9 cellular contexts compared by ENCODE assay signal in the genomic region with DNA sequence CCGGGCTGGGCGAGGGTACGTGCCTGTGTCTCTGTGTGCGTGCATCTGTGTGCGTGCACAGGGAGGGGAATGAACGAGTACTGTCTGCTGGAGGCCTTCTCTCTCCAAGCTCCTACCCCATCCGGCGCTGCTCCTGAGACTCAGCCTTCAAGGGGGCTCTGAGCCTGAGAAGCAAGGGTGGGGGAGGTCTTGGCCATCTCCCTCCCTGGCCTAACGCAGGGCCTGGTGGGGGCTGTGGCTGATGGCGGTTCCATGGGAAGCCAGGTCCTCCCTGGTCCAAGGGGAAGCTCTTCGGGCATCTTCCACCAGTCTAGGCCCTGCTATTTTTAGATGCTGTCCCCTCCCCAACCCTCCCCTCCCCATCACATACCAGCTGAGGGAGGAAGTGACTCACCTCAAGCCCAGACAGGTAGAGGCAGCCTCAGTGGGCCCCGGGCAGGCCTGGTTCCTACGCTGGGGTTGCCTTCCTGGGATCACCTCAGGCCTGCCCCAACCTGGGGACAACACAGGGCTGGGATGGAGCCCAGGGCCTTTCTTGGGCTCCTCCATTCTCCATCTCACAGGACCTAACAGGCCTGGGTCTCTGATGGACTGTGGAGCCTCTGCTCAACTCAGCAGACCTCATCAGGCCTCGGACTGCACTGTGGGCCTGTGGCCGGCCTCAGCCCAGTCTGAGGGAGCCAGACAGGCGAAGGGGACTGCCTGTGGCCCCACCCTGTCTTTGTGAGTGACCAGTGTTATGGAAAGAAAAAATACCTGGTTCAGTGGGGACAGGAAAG. TPM values are rescaled to one million over a fixed set of nuclear protein-coding genes. Genes with fewer than 3 reads are reported as not detected.
DNase-seq lines count a peak whose midpoint lies in the region; ATAC-seq and TF ChIP-seq lines count a peak whose summit lies in the region.
"Had no signal": no experiment of that assay in that cellular context is flagged by ENCODE, and none has a peak within 500 bp of the region (broad histone marks: within the 10 kb centered on the region; RNA-seq: fewer than 3 reads in every experiment).

No MANE protein-coding gene starts in this region.

- H2AFZ ChIP-seq in ACC112 (ENCODE audit: low read length, unreplicated experiment) (no peak overlapping the region), PC-3 (ENCODE audit: low read length) (no peak overlapping the region), mesenchymal stem cell (ENCODE audit: low read depth, low read length) (no peak overlapping the region)

- H3K9ac ChIP-seq in PC-3 (ENCODE audit: low read length) (no peak overlapping the region), mesenchymal stem cell (ENCODE audit: low read length) (no peak overlapping the region)

- intact Hi-C loops in PC-3 (cut with micrococcal nuclease) = no loop called here
- intact Hi-C loops in dorsolateral prefrontal cortex (cut with DNase I) = loop anchor here in 1 of 2 donors (5.0 kb wide), 1 partner anchor 100 kb away; no protein-coding TSS in a partner anchor

- peak overlapping the region; percentile 90 for H3K27ac Mint-ChIP-seq in activated T-helper 17 cell treated with anti-CD3 and anti-CD28 coated beads, Interleukin-2, amount 50 U/mL, for 72 hours

- H3K4me3 Mint-ChIP-seq in activated T-helper 17 cell treated with anti-CD3 and anti-CD28 coated beads, Interleukin-2, amount 50 U/mL, for 72 hours = peak overlapping the region; percentile 90

- H3K4me1 Mint-ChIP-seq in activated T-helper 17 cell treated with anti-CD3 and anti-CD28 coated beads, Interleukin-2, amount 50 U/mL, for 72 hours = peaks cover 21% of the 10 kb centered on the region

- CTCF ChIA-PET in PC-3 (lab: Charles Lee) = no interaction called here

- H2BK5ac ChIP-seq in mesenchymal stem cell (ENCODE audit: low read depth, low read length, poor library complexity, severe bottlenecking) = no peak overlapping the region

- POLR2A ChIA-PET in PC-3 (lab: Charles Lee; ENCODE audit: unreplicated experiment) = no interaction called here

- H2AK5ac ChIP-seq in mesenchymal stem cell (ENCODE audit: low read length, severe bottlenecking) = peak overlapping the region; percentile 93

- H3K9me3 ChIP-seq in PC-3 (ENCODE audit: low read length) (no peaks in the 10 kb centered on the region), mesenchymal stem cell (ENCODE audit: control insufficient read depth, low read length) (no peaks in the 10 kb centered on the region)

- H2BK12ac ChIP-seq in mesenchymal stem cell (ENCODE audit: low read length in 2 of 2) = peak overlapping the region; percentile 100

- peak overlapping the region; percentile 100 for H4K91ac ChIP-seq in mesenchymal stem cell (ENCODE audit: low read length)

- H3K4me2 ChIP-seq in PC-3 (ENCODE audit: low read length) = no peak overlapping the region
- no peak overlapping the region for H3K4me2 ChIP-seq in mesenchymal stem cell (ENCODE audit: low read length, poor library complexity, severe bottlenecking)

- H3K4me1 ChIP-seq in ACC112 (ENCODE audit: control insufficient read depth, insufficient read depth, low read length, unreplicated experiment) (peaks cover 49% of the 10 kb centered on the region), PC-3 (ENCODE audit: insufficient read depth, low read length) (peaks cover 43% of the 10 kb centered on the region), mesenchymal stem cell (ENCODE audit: control insufficient read depth, insufficient read depth, low read depth, low read length) (peaks cover 48% of the 10 kb centered on the region)

- H2BK120ac ChIP-seq in mesenchymal stem cell (ENCODE audit: low read depth, low read length) = peak overlapping the region; percentile 100

- H3K36me3 ChIP-seq in ACC112 (ENCODE audit: insufficient read depth, low read length) = no peaks in the 10 kb centered on the region
- H3K36me3 ChIP-seq in PC-3 (ENCODE audit: low read depth, low read length) = no peaks in the 10 kb centered on the region
- no peaks in the 10 kb centered on the region for H3K36me3 ChIP-seq in mesenchymal stem cell (ENCODE audit: control insufficient read depth in 1 of 2, insufficient read depth in 2 of 2, low read depth in 1 of 2, low read length in 2 of 2)

- no TSS peak for BruUV-seq in PC-3 (replicated peaks; lab: Mats Ljungman, UMichigan)

- ATAC-seq in PC-3 (no peak), GM21526 (IDR thresholded peaks at IDR 0.05; ENCODE audit: low FRiP score, unreplicated experiment) (no peak)
- no peak for ATAC-seq in activated T-helper 17 cell treated with anti-CD3 and anti-CD28 coated beads, Interleukin-2, amount 50 U/mL, for 72 hours (replicated peaks)

- no peaks in the 10 kb centered on the region for H3K27me3 Mint-ChIP-seq in activated T-helper 17 cell treated with anti-CD3 and anti-CD28 coated beads, Interleukin-2, amount 50 U/mL, for 72 hours

- H3K27me3 ChIP-seq in ACC112 (ENCODE audit: insufficient read depth, low read length) (no peaks in the 10 kb centered on the region), PC-3 (ENCODE audit: low read length) (no peaks in the 10 kb centered on the region), mesenchymal stem cell (ENCODE audit: control insufficient read depth in 1 of 2, insufficient read depth in 1 of 2, low read length in 2 of 2) (no peaks in the 10 kb centered on the region), dorsolateral prefrontal cortex (no peaks in the 10 kb centered on the region)

- H3K9me3 Mint-ChIP-seq in activated T-helper 17 cell treated with anti-CD3 and anti-CD28 coated beads, Interleukin-2, amount 50 U/mL, for 72 hours = peaks cover 5% of the 10 kb centered on the region

- H3K27ac ChIP-seq in ACC112 (ENCODE audit: low read depth, low read length) (peak overlapping the region; percentile 89), PC-3 (ENCODE audit: low read length) (peak overlapping the region; percentile 85), mesenchymal stem cell (ENCODE audit: low read length, poor library complexity, severe bottlenecking) (no peak overlapping the region), dorsolateral prefrontal cortex (peak overlapping the region in 17 of 59 donors; percentile 0 to 98 (median 29))

- peak overlapping the region in 1 of 2 experiments; percentile 86 for H3K14ac ChIP-seq in mesenchymal stem cell (ENCODE audit: low read length in 2 of 2)

- WGBS in mesenchymal stem cell = 85% methylated on average over 10 of the region's 16 CpGs

- no peaks in the 10 kb centered on the region for H3K79me2 ChIP-seq in ACC112 (ENCODE audit: control insufficient read depth, insufficient read depth, low read length, unreplicated experiment)
- H3K79me2 ChIP-seq in PC-3 (ENCODE audit: low read length) = no peaks in the 10 kb centered on the region

- H3K23ac ChIP-seq in mesenchymal stem cell (ENCODE audit: low read length in 2 of 2) = no peak overlapping the region

- DNase-seq in PC-3 = no peak
- DNase-seq in mesenchymal stem cell = peak; percentile 68
- no peak for DNase-seq in nucleus accumbens (lab: John Stamatoyannopoulos, UW)
- no peak for DNase-seq in dorsolateral prefrontal cortex
- DNase-seq in NCI-H2227 (lab: John Stamatoyannopoulos, UW; ENCODE audit: unreplicated experiment) = no peak
- DNase-seq: KG1 had no signal

- H3K79me1 ChIP-seq in mesenchymal stem cell (replicated peaks; ENCODE audit: low read length, poor library complexity, severe bottlenecking) = no peaks in the 10 kb centered on the region

- peaks cover 4% of the 10 kb centered on the region for H3F3A ChIP-seq in PC-3 (ENCODE audit: low read length, unreplicated experiment)

- H3K18ac ChIP-seq in mesenchymal stem cell (ENCODE audit: low read depth in 1 of 2, low read length in 2 of 2) = peak overlapping the region; percentile 92 to 94

- H3K4me3 ChIP-seq in ACC112 (ENCODE audit: low read depth, low read length) (no peak overlapping the region), PC-3 (ENCODE audit: low read length) (no peak overlapping the region), mesenchymal stem cell (ENCODE audit: insufficient read depth in 1 of 2, low read depth in 1 of 2, low read length in 2 of 2) (no peak overlapping the region), dorsolateral prefrontal cortex (no peak overlapping the region)

- peak overlapping the region; percentile 99 for H2BK15ac ChIP-seq in mesenchymal stem cell (ENCODE audit: low read depth, poor library complexity, severe bottlenecking)

- H4K20me1 ChIP-seq in PC-3 (ENCODE audit: low read length) = no peaks in the 10 kb centered on the region

- peaks cover 32% of the 10 kb centered on the region for H3K36me3 Mint-ChIP-seq in activated T-helper 17 cell treated with anti-CD3 and anti-CD28 coated beads, Interleukin-2, amount 50 U/mL, for 72 hours (ENCODE audit: low read depth)

- TF ChIP-seq CTCF in PC-3 (conservative IDR thresholded peaks at IDR 0.05; ENCODE audit: low read depth, low read length) (no peak), dorsolateral prefrontal cortex (IDR thresholded peaks at IDR 0.05 in 54 of 56, conservative IDR thresholded peaks at IDR 0.05 in 2 of 56; ENCODE audit: low read depth in 1 of 56, partially characterized antibody in 56 of 56) (no peak)

- no peaks in the 10 kb centered on the region for H3K9me2 ChIP-seq in PC-3 (replicated peaks; ENCODE audit: low read length)

- peak overlapping the region; percentile 97 for H3K4ac ChIP-seq in mesenchymal stem cell (ENCODE audit: low read depth in 1 of 2, low read length in 2 of 2)

- peak overlapping the region; percentile 97 for H4K8ac ChIP-seq in mesenchymal stem cell (ENCODE audit: low read length)

RNA-seq across cellular contexts. Expression of gene DNAJB12, which starts 32.2 kb away (rescaled TPM):
- total RNA-seq in PC-3 (2014; rRNA removed) (25.7 and 30.9 TPM in 2 replicates), dorsolateral prefrontal cortex (10 to 100 TPM; 25.5 to 44.3 (median 34.1) TPM)
- total RNA-seq in activated T-helper 17 cell treated with anti-CD3 and anti-CD28 coated beads, Interleukin-2, amount 50 U/mL, for 72 hours = 10 to 100 TPM; 32.0 to 35.9 TPM
- polyA plus RNA-seq in mesenchymal stem cell (2013, experiment 1 of 2) = 28.6 TPM
- polyA plus RNA-seq in mesenchymal stem cell (2013, experiment 2 of 2) = 27.7 TPM

RNA-seq across cellular contexts. Expression of gene DDIT4, which starts 48.7 kb away (rescaled TPM):
- 68.9 and 94.2 TPM in 2 replicates for total RNA-seq in PC-3 (2014; rRNA removed)
- total RNA-seq in activated T-helper 17 cell treated with anti-CD3 and anti-CD28 coated beads, Interleukin-2, amount 50 U/mL, for 72 hours = 1,000 to 10,000 TPM in 1 of 2 donors, 100 to 1,000 TPM in 1; 746 to 1,569 TPM
- 109 TPM for polyA plus RNA-seq in mesenchymal stem cell (2013, experiment 1 of 2)
- 107 TPM for polyA plus RNA-seq in mesenchymal stem cell (2013, experiment 2 of 2)
- total RNA-seq in dorsolateral prefrontal cortex = 100 to 1,000 TPM in 73 of 120 experiments, 10 to 100 TPM in 47; 33.5 to 407 (median 111) TPM
